In genomic region chr11:8802263-8802662, GRCh38 we compare ENCODE assay signal across 1 cellular context.
TF ChIP-seq lines count a peak whose summit lies in the region.

No MANE protein-coding gene starts in this region.

TF ChIP-seq in HepG2, 621 proteins besides CTCF, POLR2A, EP300 and RAD21 (continued from another document):
- TF ChIP-seq, protein P1, sequence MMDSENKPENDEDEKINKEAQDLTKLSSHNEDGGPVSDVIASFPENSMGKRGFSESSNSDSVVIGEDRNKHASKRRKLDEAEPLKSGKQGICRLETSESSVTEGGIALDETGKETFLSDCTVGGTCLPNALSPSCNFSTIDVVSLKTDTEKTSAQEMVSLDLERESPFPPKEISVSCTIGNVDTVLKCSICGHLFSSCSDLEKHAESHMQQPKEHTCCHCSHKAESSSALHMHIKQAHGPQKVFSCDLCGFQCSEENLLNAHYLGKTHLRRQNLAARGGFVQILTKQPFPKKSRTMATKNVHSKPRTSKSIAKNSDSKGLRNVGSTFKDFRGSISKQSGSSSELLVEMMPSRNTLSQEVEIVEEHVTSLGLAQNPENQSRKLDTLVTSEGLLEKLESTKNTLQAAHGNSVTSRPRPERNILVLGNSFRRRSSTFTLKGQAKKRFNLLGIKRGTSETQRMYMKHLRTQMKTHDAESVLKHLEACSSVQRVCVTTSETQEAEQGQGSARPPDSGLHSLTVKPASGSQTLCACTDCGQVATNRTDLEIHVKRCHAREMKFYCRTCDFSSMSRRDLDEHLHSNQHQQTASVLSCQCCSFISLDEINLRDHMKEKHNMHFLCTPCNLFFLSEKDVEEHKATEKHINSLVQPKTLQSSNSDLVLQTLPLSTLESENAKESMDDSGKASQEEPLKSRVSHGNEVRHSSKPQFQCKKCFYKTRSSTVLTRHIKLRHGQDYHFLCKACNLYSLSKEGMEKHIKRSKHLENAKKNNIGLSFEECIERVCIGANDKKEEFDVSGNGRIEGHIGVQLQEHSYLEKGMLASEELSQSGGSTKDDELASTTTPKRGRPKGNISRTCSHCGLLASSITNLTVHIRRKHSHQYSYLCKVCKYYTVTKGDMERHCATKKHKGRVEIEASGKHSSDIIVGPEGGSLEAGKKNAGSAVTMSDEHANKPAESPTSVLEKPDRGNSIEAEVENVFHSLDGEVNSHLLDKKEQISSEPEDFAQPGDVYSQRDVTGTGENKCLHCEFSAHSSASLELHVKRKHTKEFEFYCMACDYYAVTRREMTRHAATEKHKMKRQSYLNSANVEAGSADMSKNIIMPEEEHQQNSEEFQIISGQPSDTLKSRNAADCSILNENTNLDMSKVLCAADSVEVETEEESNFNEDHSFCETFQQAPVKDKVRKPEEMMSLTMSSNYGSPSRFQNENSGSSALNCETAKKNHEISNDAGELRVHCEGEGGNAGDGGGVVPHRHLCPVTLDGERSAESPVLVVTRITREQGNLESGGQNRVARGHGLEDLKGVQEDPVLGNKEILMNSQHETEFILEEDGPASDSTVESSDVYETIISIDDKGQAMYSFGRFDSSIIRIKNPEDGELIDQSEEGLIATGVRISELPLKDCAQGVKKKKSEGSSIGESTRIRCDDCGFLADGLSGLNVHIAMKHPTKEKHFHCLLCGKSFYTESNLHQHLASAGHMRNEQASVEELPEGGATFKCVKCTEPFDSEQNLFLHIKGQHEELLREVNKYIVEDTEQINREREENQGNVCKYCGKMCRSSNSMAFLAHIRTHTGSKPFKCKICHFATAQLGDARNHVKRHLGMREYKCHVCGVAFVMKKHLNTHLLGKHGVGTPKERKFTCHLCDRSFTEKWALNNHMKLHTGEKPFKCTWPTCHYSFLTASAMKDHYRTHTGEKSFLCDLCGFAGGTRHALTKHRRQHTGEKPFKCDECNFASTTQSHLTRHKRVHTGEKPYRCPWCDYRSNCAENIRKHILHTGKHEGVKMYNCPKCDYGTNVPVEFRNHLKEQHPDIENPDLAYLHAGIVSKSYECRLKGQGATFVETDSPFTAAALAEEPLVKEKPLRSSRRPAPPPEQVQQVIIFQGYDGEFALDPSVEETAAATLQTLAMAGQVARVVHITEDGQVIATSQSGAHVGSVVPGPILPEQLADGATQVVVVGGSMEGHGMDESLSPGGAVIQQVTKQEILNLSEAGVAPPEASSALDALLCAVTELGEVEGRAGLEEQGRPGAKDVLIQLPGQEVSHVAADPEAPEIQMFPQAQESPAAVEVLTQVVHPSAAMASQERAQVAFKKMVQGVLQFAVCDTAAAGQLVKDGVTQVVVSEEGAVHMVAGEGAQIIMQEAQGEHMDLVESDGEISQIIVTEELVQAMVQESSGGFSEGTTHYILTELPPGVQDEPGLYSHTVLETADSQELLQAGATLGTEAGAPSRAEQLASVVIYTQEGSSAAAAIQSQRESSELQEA (CRISPR knock-in tag; IDR thresholded peaks at IDR 0.05; ENCODE audit: not compliant biosample characterization) = no peak
- TF ChIP-seq ZNF503 (CRISPR knock-in tag; IDR thresholded peaks at IDR 0.05) (no peak), NCOA2 (CRISPR knock-in tag; IDR thresholded peaks at IDR 0.05) (no peak), CENPX (CRISPR knock-in tag; IDR thresholded peaks at IDR 0.05) (no peak), ZNF18 (CRISPR knock-in tag; IDR thresholded peaks at IDR 0.05; ENCODE audit: insufficient replicate concordance) (no peak), MLLT10 (CRISPR knock-in tag; IDR thresholded peaks at IDR 0.05) (no peak), NBN (conservative IDR thresholded peaks at IDR 0.05) (no peak)
- TF ChIP-seq, protein P2, sequence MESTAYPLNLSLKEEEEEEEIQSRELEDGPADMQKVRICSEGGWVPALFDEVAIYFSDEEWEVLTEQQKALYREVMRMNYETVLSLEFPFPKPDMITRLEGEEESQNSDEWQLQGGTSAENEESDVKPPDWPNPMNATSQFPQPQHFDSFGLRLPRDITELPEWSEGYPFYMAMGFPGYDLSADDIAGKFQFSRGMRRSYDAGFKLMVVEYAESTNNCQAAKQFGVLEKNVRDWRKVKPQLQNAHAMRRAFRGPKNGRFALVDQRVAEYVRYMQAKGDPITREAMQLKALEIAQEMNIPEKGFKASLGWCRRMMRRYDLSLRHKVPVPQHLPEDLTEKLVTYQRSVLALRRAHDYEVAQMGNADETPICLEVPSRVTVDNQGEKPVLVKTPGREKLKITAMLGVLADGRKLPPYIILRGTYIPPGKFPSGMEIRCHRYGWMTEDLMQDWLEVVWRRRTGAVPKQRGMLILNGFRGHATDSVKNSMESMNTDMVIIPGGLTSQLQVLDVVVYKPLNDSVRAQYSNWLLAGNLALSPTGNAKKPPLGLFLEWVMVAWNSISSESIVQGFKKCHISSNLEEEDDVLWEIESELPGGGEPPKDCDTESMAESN (CRISPR knock-in tag; conservative IDR thresholded peaks at IDR 0.05) = no peak
- TF ChIP-seq, protein P3, sequence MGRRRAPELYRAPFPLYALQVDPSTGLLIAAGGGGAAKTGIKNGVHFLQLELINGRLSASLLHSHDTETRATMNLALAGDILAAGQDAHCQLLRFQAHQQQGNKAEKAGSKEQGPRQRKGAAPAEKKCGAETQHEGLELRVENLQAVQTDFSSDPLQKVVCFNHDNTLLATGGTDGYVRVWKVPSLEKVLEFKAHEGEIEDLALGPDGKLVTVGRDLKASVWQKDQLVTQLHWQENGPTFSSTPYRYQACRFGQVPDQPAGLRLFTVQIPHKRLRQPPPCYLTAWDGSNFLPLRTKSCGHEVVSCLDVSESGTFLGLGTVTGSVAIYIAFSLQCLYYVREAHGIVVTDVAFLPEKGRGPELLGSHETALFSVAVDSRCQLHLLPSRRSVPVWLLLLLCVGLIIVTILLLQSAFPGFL (CRISPR knock-in tag; IDR thresholded peaks at IDR 0.05) = no peak
TF ChIP-seq in HepG2: peak in this region for 0.
